10 cellular contexts compared by ENCODE assay signal in genomic region chr17:750431-751037, GRCh38. TPM values are rescaled to one million over a fixed set of nuclear protein-coding genes. Genes with fewer than 3 reads are reported as not detected.
A peak's percentile ranks its signal among the peaks of the same experiment; 100 is the strongest.
DNase-seq lines count a peak whose midpoint lies in the region; ATAC-seq and TF ChIP-seq lines count a peak whose summit lies in the region.
"Had no signal": no experiment of that assay in that cellular context is flagged by ENCODE, and none has a peak within 500 bp of the region (broad histone marks: within the 10 kb centered on the region; RNA-seq: fewer than 3 reads in every experiment).

No MANE protein-coding gene starts in this region.

- peaks cover 0 to 13% (median 7%) of the 10 kb centered on the region in 11 experiments; a peak in 9 of 22 replicates for H3K9me3 ChIP-seq in BLaER1 treated with 17β-estradiol and CSF1 and Interleukin-3, amounts not matched to agents 10 nM and 100 nM (replicated peaks in 1 of 11)
- H3K9me3 ChIP-seq in HUES48 (ENCODE audit: control insufficient read depth, insufficient read depth, low read length), result peaks cover 5% of the 10 kb centered on the region
- H3K9me3 ChIP-seq in left lung, result no peaks in the 10 kb centered on the region
- H3K9me3 ChIP-seq: neutrophil, SJSA1 had no signal

- peak overlapping the region in 9 of 11 experiments; percentile 92 to 100 (median 98); a peak in 16 of 22 replicates for H3K27ac ChIP-seq in BLaER1 treated with 17β-estradiol and CSF1 and Interleukin-3, amounts not matched to agents 10 nM and 100 nM
- H3K27ac ChIP-seq in HUES48 (ENCODE audit: low read depth, low read length) (no peak overlapping the region), left lung (no peak overlapping the region)
- H3K27ac ChIP-seq: SJSA1 had no signal

- intact Hi-C loops in left lung (cut with DNase I), result no loop called here

- peak overlapping the region; percentile 75 to 91 (median 85) for H3K4me3 ChIP-seq in BLaER1 treated with 17β-estradiol and CSF1 and Interleukin-3, amounts not matched to agents 10 nM and 100 nM
- H3K4me3 ChIP-seq in HUES48 (ENCODE audit: low read depth, low read length) (peak overlapping the region; percentile 91), astrocyte of the cerebellum (ENCODE audit: low read depth, low read length) (peak overlapping the region; percentile 73), left lung (peak overlapping the region in 1 of 2 donors; percentile 96)

- DNase-seq in astrocyte of the cerebellum (ENCODE audit: low read depth), result no peak
- no peak for DNase-seq in naive B cell
- DNase-seq in left lung, result no peak
- no peak for DNase-seq in GDM1 (lab: John Stamatoyannopoulos, UW)

- no peaks in the 10 kb centered on the region for H3K27me3 Mint-ChIP-seq in naive B cell

- H3K36me3 Mint-ChIP-seq in naive B cell, result no peaks in the 10 kb centered on the region

- TF ChIP-seq CTCF in astrocyte of the cerebellum (IDR thresholded peaks at IDR 0.05; ENCODE audit: low read depth, low read length, missing control alignments) (no peak), left lung (IDR thresholded peaks at IDR 0.05) (no peak)

- H3K9me3 Mint-ChIP-seq in naive B cell, result no peaks in the 10 kb centered on the region

- H3K4me1 ChIP-seq in BLaER1 treated with 17β-estradiol and CSF1 and Interleukin-3, amounts not matched to agents 10 nM and 100 nM, result peaks cover 42 to 59% (median 57%) of the 10 kb centered on the region in 10 experiments
- 0 out of 2 replicates have a peak, but pooled peaks cover 5% of the 10 kb centered on the region for H3K4me1 ChIP-seq in HUES48 (ENCODE audit: control insufficient read depth, insufficient read depth, low read length)
- peaks cover 9 to 25% of the 10 kb centered on the region in 2 donors for H3K4me1 ChIP-seq in left lung

- H3K27ac Mint-ChIP-seq in naive B cell, result peak overlapping the region; percentile 9 to 98 (median 96)

- in situ Hi-C loops in astrocyte of the cerebellum (cut with HindIII; ENCODE audit: low sequenced_read_pairs), result no loop called here

- peaks cover 4 to 58% (median 52%) of the 10 kb centered on the region in 11 experiments; a peak in 21 of 22 replicates for H4K20me1 ChIP-seq in BLaER1 treated with 17β-estradiol and CSF1 and Interleukin-3, amounts not matched to agents 10 nM and 100 nM

- no peaks in the 10 kb centered on the region for H3K27me3 ChIP-seq in BLaER1 treated with 17β-estradiol and CSF1 and Interleukin-3, amounts not matched to agents 10 nM and 100 nM
- no peaks in the 10 kb centered on the region for H3K27me3 ChIP-seq in HUES48 (ENCODE audit: control insufficient read depth, insufficient read depth, low read length)
- no peaks in the 10 kb centered on the region for H3K27me3 ChIP-seq in left lung
- H3K27me3 ChIP-seq: neutrophil, SJSA1 had no signal

- peaks cover 37 to 41% (median 38%) of the 10 kb centered on the region in 3 donors for H3K4me1 Mint-ChIP-seq in naive B cell

- H3K4me2 ChIP-seq in BLaER1 treated with 17β-estradiol and CSF1 and Interleukin-3, amounts not matched to agents 10 nM and 100 nM, result peak overlapping the region; percentile 92 to 99 (median 96)

- ATAC-seq in naive B cell (ENCODE audit: low read depth in 2 of 2), result no peak
- ATAC-seq in left lung, result no peak
- ATAC-seq in HG02678 (IDR thresholded peaks at IDR 0.05; ENCODE audit: unreplicated experiment), result no peak
- ATAC-seq in HG02623 (IDR thresholded peaks at IDR 0.05; ENCODE audit: unreplicated experiment), result no peak

- peaks cover 25 to 50% (median 42%) of the 10 kb centered on the region in 11 experiments for H3K36me3 ChIP-seq in BLaER1 treated with 17β-estradiol and CSF1 and Interleukin-3, amounts not matched to agents 10 nM and 100 nM
- H3K36me3 ChIP-seq in HUES48 (ENCODE audit: control insufficient read depth, insufficient read depth, low read length), result peaks cover 34% of the 10 kb centered on the region
- H3K36me3 ChIP-seq in left lung, result peaks cover 0 to 29% of the 10 kb centered on the region in 2 donors

- H3K9ac ChIP-seq in BLaER1 treated with 17β-estradiol and CSF1 and Interleukin-3, amounts not matched to agents 10 nM and 100 nM, result peak overlapping the region; percentile 93 to 99 (median 97)
- no peak overlapping the region for H3K9ac ChIP-seq in HUES48 (ENCODE audit: low read depth, low read length)

- H3K4me3 Mint-ChIP-seq in naive B cell, result peak overlapping the region; percentile 43 to 97 (median 95)

RNA-seq across cellular contexts. Expression of gene GEMIN4, which starts 1.5 kb away (rescaled TPM):
- 10 to 100 TPM; 22.8 to 37.8 (median 26.2) TPM for polyA plus RNA-seq in naive B cell (ENCODE audit: low read depth in 6 of 6)
- 10 to 100 TPM; 14.0 to 18.6 TPM for total RNA-seq in left lung

RNA-seq across cellular contexts. Expression of gene TLCD3A, which starts 18.1 kb away (rescaled TPM):
- polyA plus RNA-seq in naive B cell (ENCODE audit: low read depth in 6 of 6), result under 1 TPM in 4 of 6 donors, not detected in 2; 0.10 to 0.64 (median 0.38) TPM
- 10 to 100 TPM; 14.5 to 18.1 TPM for total RNA-seq in left lung

RNA-seq across cellular contexts. Expression of gene GLOD4, which starts 31.5 kb away (rescaled TPM):
- 10 to 100 TPM; 68.9 to 83.9 (median 81.3) TPM for polyA plus RNA-seq in naive B cell (ENCODE audit: low read depth in 6 of 6)
- 10 to 100 TPM; 46.5 to 47.5 TPM for total RNA-seq in left lung

RNA-seq across cellular contexts. Expression of gene MRM3, which starts 31.6 kb away (rescaled TPM):
- polyA plus RNA-seq in naive B cell (ENCODE audit: low read depth in 6 of 6), result 10 to 100 TPM; 25.2 to 61.9 (median 33.0) TPM
- total RNA-seq in left lung, result 10 to 100 TPM in 1 of 2 donors, 1 to 10 TPM in 1; 8.9 to 14.2 TPM

RNA-seq across cellular contexts. Expression of gene VPS53, which starts 35.9 kb away (rescaled TPM):
- 10 to 100 TPM in 3 of 6 donors, 1 to 10 TPM in 3; 5.4 to 16.9 (median 10.4) TPM for polyA plus RNA-seq in naive B cell (ENCODE audit: low read depth in 6 of 6)
- 10 to 100 TPM; 69.3 to 84.1 TPM for total RNA-seq in left lung

Comparison
In these comparisons a context has a peak if more than half of its experiments do, and no peak if none do; other contexts are left out.
1. H3K27ac ChIP-seq: peak in BLaER1 treated with 17β-estradiol and CSF1 and Interleukin-3, amounts not matched to agents 10 nM and 100 nM (9 of 11); none in HUES48 (single experiment) and left lung (0 of 2).